In the genomic region with DNA sequence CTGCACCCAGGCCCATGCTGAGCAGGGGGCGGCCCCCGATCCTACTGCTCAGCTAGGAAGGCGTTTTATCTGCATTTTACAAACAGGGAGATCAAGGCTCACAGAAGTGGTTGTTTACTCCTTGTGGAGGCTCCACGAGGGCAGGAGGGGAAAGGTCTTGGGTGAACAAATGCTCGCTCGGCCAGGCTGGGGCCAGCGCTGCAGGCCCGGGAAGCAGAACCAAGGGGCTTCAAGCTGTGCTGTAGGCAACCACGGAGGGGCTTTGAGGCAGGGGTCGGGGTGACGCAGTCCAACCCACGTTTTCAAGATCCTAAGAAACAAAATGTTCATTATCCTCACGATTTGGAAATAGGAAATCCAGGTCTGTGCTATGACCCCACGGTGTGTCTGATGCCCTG, we compare ENCODE assay signal across 16 cellular contexts.
DNase-seq lines count a peak whose midpoint lies in the region; ATAC-seq and TF ChIP-seq lines count a peak whose summit lies in the region.
"Had no signal": no experiment of that assay in that cellular context is flagged by ENCODE, and none has a peak within 500 bp of the region (broad histone marks: within the 10 kb centered on the region; RNA-seq: fewer than 3 reads in every experiment).

No MANE protein-coding gene starts in this region.

- DNase-seq in Right ventricle myocardium inferior (ENCODE audit: missing footprints) (peak; percentile 11), right atrium auricular region (ENCODE audit: low spot score) (no peak), ecto neural progenitor cell (ENCODE audit: low spot score) (peak; percentile 34), osteocyte (ENCODE audit: extremely low spot score, unreplicated experiment) (peak; percentile 49), ureter (ENCODE audit: low spot score) (peak; percentile 13), NCI-H1694 treated with DMSO at 0.1 percent for 48 hours (lab: John Stamatoyannopoulos, UW) (no peak), NCI-H774 (lab: John Stamatoyannopoulos, UW) (no peak), GDM1 (lab: John Stamatoyannopoulos, UW) (no peak)
- DNase-seq: DMS 273 treated with DMSO at 0.1 percent for 48 hours, NCI-H187 treated with DMSO at 0.1 percent for 48 hours, NCI-H2171, NCI-H446, NCI-H69, PC-3 had no signal

- ATAC-seq in Right ventricle myocardium inferior: no peak
- ATAC-seq: HCT116, PC-3 had no signal

- H3K9me3 Mint-ChIP-seq in osteocyte (ENCODE audit: unreplicated experiment): no peaks in the 10 kb centered on the region

- no peaks in the 10 kb centered on the region for H3K36me3 ChIP-seq in right atrium auricular region

- no peak overlapping the region for H3K27ac Mint-ChIP-seq in osteocyte (ENCODE audit: unreplicated experiment)

- H3K4me1 Mint-ChIP-seq in osteocyte (ENCODE audit: unreplicated experiment): no peaks in the 10 kb centered on the region

- TF ChIP-seq CTCF in right atrium auricular region (IDR thresholded peaks at IDR 0.05) (no peak), osteocyte (IDR thresholded peaks at IDR 0.05) (no peak)

- H3K27me3 Mint-ChIP-seq in osteocyte (ENCODE audit: unreplicated experiment): peaks cover 17% of the 10 kb centered on the region

- intact Hi-C loops in Right ventricle myocardium inferior (cut with DNase I): no loop called here

- H3K4me1 ChIP-seq in right atrium auricular region: no peaks in the 10 kb centered on the region

- H3K4me3 ChIP-seq in right atrium auricular region: no peak overlapping the region

- H3K4me3 Mint-ChIP-seq in osteocyte (ENCODE audit: unreplicated experiment): no peak overlapping the region

- H3K27me3 ChIP-seq in right atrium auricular region: no peaks in the 10 kb centered on the region

- no peak overlapping the region for H3K27ac ChIP-seq in right atrium auricular region
- H3K27ac ChIP-seq: C4-2B had no signal

- H3K9me3 ChIP-seq in right atrium auricular region: no peaks in the 10 kb centered on the region

- no peaks in the 10 kb centered on the region for H3K36me3 Mint-ChIP-seq in osteocyte (ENCODE audit: unreplicated experiment)

Comparison
In these comparisons a context has a peak if more than half of its experiments do, and no peak if none do; other contexts are left out.
1. DNase-seq: peak in Right ventricle myocardium inferior (single experiment), ecto neural progenitor cell (single experiment), osteocyte (single experiment) and ureter (single experiment); none in right atrium auricular region (single experiment), NCI-H1694 treated with DMSO at 0.1 percent for 48 hours (single experiment), NCI-H774 (single experiment) and GDM1 (single experiment).